In the genomic region with DNA sequence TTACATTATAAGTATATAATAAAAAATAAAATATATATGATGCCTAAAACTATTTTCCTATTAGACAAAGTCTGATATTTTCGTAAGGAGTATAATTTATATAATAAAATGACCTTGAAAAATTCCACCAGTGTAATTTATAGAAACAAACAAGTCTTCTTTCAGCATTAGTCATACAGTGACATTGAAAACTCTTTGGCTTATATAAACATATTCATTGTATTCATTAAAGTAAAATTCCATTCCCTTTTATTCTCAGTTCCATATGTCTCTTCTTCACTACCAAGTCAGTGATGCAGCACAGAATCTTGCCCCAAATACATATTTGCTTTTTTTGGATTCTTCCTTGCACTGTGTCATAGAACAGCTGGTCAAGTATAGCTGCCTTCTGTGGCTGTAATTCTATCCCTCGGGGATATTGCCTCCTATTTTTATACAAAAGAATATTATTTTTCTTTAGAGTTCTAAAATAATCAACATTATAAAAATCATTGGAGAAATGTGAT, we compare ENCODE assay signal across 26 cellular contexts.
DNase-seq lines count a peak whose midpoint lies in the region; TF ChIP-seq lines count a peak whose summit lies in the region.
"Had no signal": no experiment of that assay in that cellular context is flagged by ENCODE, and none has a peak within 500 bp of the region (broad histone marks: within the 10 kb centered on the region; RNA-seq: fewer than 3 reads in every experiment).

No MANE protein-coding gene starts in this region.

- no peak overlapping the region for H3K4me3 ChIP-seq in choroid plexus epithelial cell (ENCODE audit: low read depth, low read length)
- H3K4me3 ChIP-seq: prostate gland, sigmoid colon, thyroid gland had no signal

- TF ChIP-seq CTCF in choroid plexus epithelial cell (conservative IDR thresholded peaks at IDR 0.05; ENCODE audit: low read depth, low read length): no peak

- DNase-seq in HT1080 (ENCODE audit: low read depth) (peak; percentile 20), NCI-H69 (lab: John Stamatoyannopoulos, UW) (peak; percentile 35), choroid plexus epithelial cell (ENCODE audit: low read depth) (peak; percentile 42), non-pigmented ciliary epithelial cell (ENCODE audit: low read depth) (peak; percentile 4), kidney glomerular epithelial cell (lab: John Stamatoyannopoulos, UW) (no peak), GOT3 (lab: John Stamatoyannopoulos, UW) (no peak), glomerular visceral epithelial cell (ENCODE audit: extremely low spot score) (no peak), NAMALWA (ENCODE audit: low spot score) (no peak)
- DNase-seq: activated CD4-positive, alpha-beta T cell treated with anti-CD3 and anti-CD28 coated beads, Interleukin-2, amount 10 ng/mL, durations not matched to agents 24 days and 14 days; activated T-cell treated with anti-CD3 and anti-CD28 coated beads, Interleukin-2, amount 50 U/mL, for 48 hours; CD8-positive, alpha-beta memory T cell; cortex of kidney; DMS153; effector memory CD8-positive, alpha-beta T cell; IMR-90; mesendoderm; NCI-H1105; NCI-H2081; SIG-M5; sigmoid colon; stimulated activated naive CD8-positive, alpha-beta T cell treated with anti-CD3 and anti-CD28 coated beads, Interleukin-15, amount 100 ng/mL, for 72 hours; SW 1271; T1000; thyroid gland; WERI-Rb-1 had no signal

Comparison
In these comparisons a context has a peak if more than half of its experiments do, and no peak if none do; other contexts are left out.
1. DNase-seq: peak in HT1080 (single experiment), NCI-H69 (single experiment), choroid plexus epithelial cell (single experiment) and non-pigmented ciliary epithelial cell (single experiment); none in kidney glomerular epithelial cell (single experiment), GOT3 (single experiment), glomerular visceral epithelial cell (single experiment) and NAMALWA (single experiment).